17 cellular contexts compared by ENCODE assay signal in genomic region chr12:54980341-54980740, GRCh38. TPM values are rescaled to one million over a fixed set of nuclear protein-coding genes. Genes with fewer than 3 reads are reported as not detected.
DNase-seq lines count a peak whose midpoint lies in the region; ATAC-seq and TF ChIP-seq lines count a peak whose summit lies in the region.
"Had no signal": no experiment of that assay in that cellular context is flagged by ENCODE, and none has a peak within 500 bp of the region (broad histone marks: within the 10 kb centered on the region; RNA-seq: fewer than 3 reads in every experiment).

No MANE protein-coding gene starts in this region.

- no peak overlapping the region for H3K9ac ChIP-seq in neural progenitor cell

- H3K4me1 Mint-ChIP-seq in T-helper 1 cell treated with Interleukin-12 subunit alpha and Interleukin-12 subunit beta and Interleukin-4 antibody, amounts not matched to agents 30 μg/mL and 1 μg/mL, for 36 hours (ENCODE audit: low read depth) = peaks cover 75% of the 10 kb centered on the region
- H3K4me1 Mint-ChIP-seq in activated naive CD8-positive, alpha-beta T cell treated with anti-CD3 and anti-CD28 coated beads, Interleukin-2, amount 50 U/mL, for 24 hours = peaks cover 82% of the 10 kb centered on the region
- H3K4me1 Mint-ChIP-seq in stimulated activated memory B cell treated with anti-CD40 and anti-IgM and Interleukin-4, amounts not matched to agents 10 μg/mL and 1 μg/mL and 100 μg/mL, for 72 hours = peaks cover 60% of the 10 kb centered on the region
- peaks cover 20% of the 10 kb centered on the region for H3K4me1 Mint-ChIP-seq in neural progenitor cell

- H3K9me3 Mint-ChIP-seq in T-helper 1 cell treated with Interleukin-12 subunit alpha and Interleukin-12 subunit beta and Interleukin-4 antibody, amounts not matched to agents 30 μg/mL and 1 μg/mL, for 36 hours = no peaks in the 10 kb centered on the region
- no peaks in the 10 kb centered on the region for H3K9me3 Mint-ChIP-seq in activated naive CD8-positive, alpha-beta T cell treated with anti-CD3 and anti-CD28 coated beads, Interleukin-2, amount 50 U/mL, for 24 hours
- H3K9me3 Mint-ChIP-seq in stimulated activated memory B cell treated with anti-CD40 and anti-IgM and Interleukin-4, amounts not matched to agents 10 μg/mL and 1 μg/mL and 100 μg/mL, for 72 hours = no peaks in the 10 kb centered on the region
- no peaks in the 10 kb centered on the region for H3K9me3 Mint-ChIP-seq in neural progenitor cell

- no peaks in the 10 kb centered on the region for H3K27me3 Mint-ChIP-seq in T-helper 1 cell treated with Interleukin-12 subunit alpha and Interleukin-12 subunit beta and Interleukin-4 antibody, amounts not matched to agents 30 μg/mL and 1 μg/mL, for 36 hours (ENCODE audit: low read depth)
- H3K27me3 Mint-ChIP-seq in activated naive CD8-positive, alpha-beta T cell treated with anti-CD3 and anti-CD28 coated beads, Interleukin-2, amount 50 U/mL, for 24 hours = no peaks in the 10 kb centered on the region
- H3K27me3 Mint-ChIP-seq in stimulated activated memory B cell treated with anti-CD40 and anti-IgM and Interleukin-4, amounts not matched to agents 10 μg/mL and 1 μg/mL and 100 μg/mL, for 72 hours = no peaks in the 10 kb centered on the region
- H3K27me3 Mint-ChIP-seq in neural progenitor cell (ENCODE audit: insufficient read depth, low read depth) = no peaks in the 10 kb centered on the region

- peaks cover 16% of the 10 kb centered on the region for H3K4me1 ChIP-seq in neural progenitor cell
- H3K4me1 ChIP-seq: body of pancreas, gastroesophageal sphincter had no signal

- H2AFZ ChIP-seq in neural progenitor cell (replicated peaks) = no peak overlapping the region

- no peaks in the 10 kb centered on the region for H3F3A ChIP-seq in neural progenitor cell (ENCODE audit: low read depth)

- no peaks in the 10 kb centered on the region for H3K27me3 ChIP-seq in neural progenitor cell
- H3K27me3 ChIP-seq: body of pancreas had no signal

- peak overlapping the region; percentile 86 for H3K27ac Mint-ChIP-seq in T-helper 1 cell treated with Interleukin-12 subunit alpha and Interleukin-12 subunit beta and Interleukin-4 antibody, amounts not matched to agents 30 μg/mL and 1 μg/mL, for 36 hours
- peak overlapping the region; percentile 94 for H3K27ac Mint-ChIP-seq in activated naive CD8-positive, alpha-beta T cell treated with anti-CD3 and anti-CD28 coated beads, Interleukin-2, amount 50 U/mL, for 24 hours
- H3K27ac Mint-ChIP-seq in stimulated activated memory B cell treated with anti-CD40 and anti-IgM and Interleukin-4, amounts not matched to agents 10 μg/mL and 1 μg/mL and 100 μg/mL, for 72 hours = peak overlapping the region; percentile 41
- no peak overlapping the region for H3K27ac Mint-ChIP-seq in neural progenitor cell

- no peaks in the 10 kb centered on the region for H4K20me1 ChIP-seq in neural progenitor cell (ENCODE audit: low read depth)

- H3K36me3 ChIP-seq in neural progenitor cell = no peaks in the 10 kb centered on the region
- H3K36me3 ChIP-seq: gastroesophageal sphincter, thoracic aorta had no signal

- peak overlapping the region; percentile 81 for H3K4me3 Mint-ChIP-seq in T-helper 1 cell treated with Interleukin-12 subunit alpha and Interleukin-12 subunit beta and Interleukin-4 antibody, amounts not matched to agents 30 μg/mL and 1 μg/mL, for 36 hours
- H3K4me3 Mint-ChIP-seq in activated naive CD8-positive, alpha-beta T cell treated with anti-CD3 and anti-CD28 coated beads, Interleukin-2, amount 50 U/mL, for 24 hours = peak overlapping the region; percentile 93
- peak overlapping the region; percentile 30 for H3K4me3 Mint-ChIP-seq in stimulated activated memory B cell treated with anti-CD40 and anti-IgM and Interleukin-4, amounts not matched to agents 10 μg/mL and 1 μg/mL and 100 μg/mL, for 72 hours
- no peak overlapping the region for H3K4me3 Mint-ChIP-seq in neural progenitor cell

- no peak overlapping the region for H3K4me2 ChIP-seq in neural progenitor cell

- H3K9me3 ChIP-seq in neural progenitor cell (ENCODE audit: low read depth) = no peaks in the 10 kb centered on the region
- H3K9me3 ChIP-seq: body of pancreas, gastroesophageal sphincter, thoracic aorta had no signal

- H3K36me3 Mint-ChIP-seq in T-helper 1 cell treated with Interleukin-12 subunit alpha and Interleukin-12 subunit beta and Interleukin-4 antibody, amounts not matched to agents 30 μg/mL and 1 μg/mL, for 36 hours (ENCODE audit: low read depth) = peaks cover 73% of the 10 kb centered on the region
- H3K36me3 Mint-ChIP-seq in activated naive CD8-positive, alpha-beta T cell treated with anti-CD3 and anti-CD28 coated beads, Interleukin-2, amount 50 U/mL, for 24 hours (ENCODE audit: low read depth) = peaks cover 81% of the 10 kb centered on the region
- H3K36me3 Mint-ChIP-seq in stimulated activated memory B cell treated with anti-CD40 and anti-IgM and Interleukin-4, amounts not matched to agents 10 μg/mL and 1 μg/mL and 100 μg/mL, for 72 hours = peaks cover 60% of the 10 kb centered on the region
- H3K36me3 Mint-ChIP-seq in neural progenitor cell = no peaks in the 10 kb centered on the region

- DNase-seq in activated T-cell treated with anti-CD3 and anti-CD28 coated beads for 1 hour (ENCODE audit: low read depth) (peak; percentile 30), neural progenitor cell (ENCODE audit: low spot score) (no peak), SIG-M5 treated with dmso at 0.1 percent for 504 hours (lab: John Stamatoyannopoulos, UW; ENCODE audit: unreplicated experiment) (no peak)
- DNase-seq in activated naive CD8-positive, alpha-beta T cell treated with anti-CD3 and anti-CD28 coated beads, Interleukin-2, amount 50 U/mL, for 24 hours = peak; percentile 44
- DNase-seq: body of pancreas, COR-L47, HCEC 1CT, kidney, MV-4-11, NCI-H2171 had no signal

- peak; percentile 22 for ATAC-seq in activated naive CD8-positive, alpha-beta T cell treated with anti-CD3 and anti-CD28 coated beads, Interleukin-2, amount 50 U/mL, for 24 hours
- no peak for ATAC-seq in stimulated activated memory B cell treated with anti-CD40 and anti-IgM and Interleukin-4, amounts not matched to agents 10 μg/mL and 1 μg/mL and 100 μg/mL, for 72 hours
- ATAC-seq in GM21390 (IDR thresholded peaks at IDR 0.05; ENCODE audit: unreplicated experiment) (no peak), GM21381 (IDR thresholded peaks at IDR 0.05; ENCODE audit: unreplicated experiment) (no peak)
- ATAC-seq: body of pancreas, gastroesophageal sphincter had no signal

- no peaks in the 10 kb centered on the region for H3K79me2 ChIP-seq in neural progenitor cell (ENCODE audit: low read depth)

- no peak for TF ChIP-seq CTCF in neural progenitor cell (IDR thresholded peaks at IDR 0.05)

- no peak overlapping the region for H3K27ac ChIP-seq in neural progenitor cell
- H3K27ac ChIP-seq: body of pancreas, gastroesophageal sphincter, SK-N-MC, thoracic aorta had no signal

- H3K4me3 ChIP-seq in neural progenitor cell = no peak overlapping the region
- H3K4me3 ChIP-seq: body of pancreas, gastroesophageal sphincter, SK-N-MC, thoracic aorta had no signal

RNA-seq across cellular contexts. Expression of gene TESPA1, which starts 4.2 kb away (rescaled TPM):
- not detected in 2 replicates for total RNA-seq in neural progenitor cell (ENCODE audit: low replicate concordance)
- total RNA-seq: body of pancreas had no signal

RNA-seq across cellular contexts. Expression of gene NEUROD4, which starts 39.4 kb away (rescaled TPM):
- 0.62 and 1.8 TPM in 2 replicates for total RNA-seq in neural progenitor cell (ENCODE audit: low replicate concordance)
- total RNA-seq: body of pancreas, gastroesophageal sphincter, kidney, thoracic aorta had no signal

Comparison
In these comparisons a context has a peak if more than half of its experiments do, and no peak if none do; other contexts are left out.
1. DNase-seq: peak in activated T-cell treated with anti-CD3 and anti-CD28 coated beads for 1 hour (single experiment) and activated naive CD8-positive, alpha-beta T cell treated with anti-CD3 and anti-CD28 coated beads, Interleukin-2, amount 50 U/mL, for 24 hours (single experiment); none in neural progenitor cell (single experiment) and SIG-M5 treated with dmso at 0.1 percent for 504 hours (single experiment).